40 cellular contexts compared by ENCODE assay signal in genomic region chr5:51013036-51013435, GRCh38.
"Had no signal": no experiment of that assay in that cellular context is flagged by ENCODE, and none has a peak within 500 bp of the region (broad histone marks: within the 10 kb centered on the region; RNA-seq: fewer than 3 reads in every experiment).

No MANE protein-coding gene starts in this region.

- H3K4me3 ChIP-seq: adrenal gland, ascending aorta, body of pancreas, breast epithelium, cardiac muscle cell had no signal

- H3K27me3 Mint-ChIP-seq: activated naive CD4-positive, alpha-beta T cell treated with anti-CD3 and anti-CD28 coated beads, Interleukin-2, amount 10 ng/mL, durations not matched to agents 7 days and 5 days; activated naive CD8-positive, alpha-beta T cell; activated naive CD8-positive, alpha-beta T cell treated with anti-CD3 and anti-CD28 coated beads for 36 hours; activated naive CD8-positive, alpha-beta T cell treated with anti-CD3 and anti-CD28 coated beads, Interleukin-2, amount 10 ng/mL, durations not matched to agents 7 days and 5 days; activated naive CD8-positive, alpha-beta T cell treated with anti-CD3 and anti-CD28 coated beads, Interleukin-2, amount 50 U/mL, for 24 hours; activated T-cell treated with anti-CD3 and anti-CD28 coated beads, Interleukin-2, amount 50 U/mL, for 24 hours; brain; central memory CD8-positive, alpha-beta T cell had no signal

- H3K27me3 ChIP-seq: adrenal gland, ascending aorta, body of pancreas, brain microvascular endothelial cell, breast epithelium, cardiac muscle cell had no signal

- H3K27ac Mint-ChIP-seq: activated naive CD4-positive, alpha-beta T cell treated with anti-CD3 and anti-CD28 coated beads for 36 hours; activated naive CD4-positive, alpha-beta T cell treated with anti-CD3 and anti-CD28 coated beads, Interleukin-2, amount 10 ng/mL, durations not matched to agents 7 days and 5 days; activated naive CD4-positive, alpha-beta T cell treated with anti-CD3 and anti-CD28 coated beads, Interleukin-2, amount 50 U/mL, for 24 hours; activated naive CD4-positive, alpha-beta T cell treated with anti-CD3 and anti-CD28 coated beads, Interleukin-2, amount 50 U/mL, for 72 hours; activated naive CD8-positive, alpha-beta T cell; activated naive CD8-positive, alpha-beta T cell treated with anti-CD3 and anti-CD28 coated beads for 36 hours; activated naive CD8-positive, alpha-beta T cell treated with anti-CD3 and anti-CD28 coated beads, Interleukin-2, amount 10 ng/mL, durations not matched to agents 7 days and 5 days; activated naive CD8-positive, alpha-beta T cell treated with anti-CD3 and anti-CD28 coated beads, Interleukin-2, amount 50 U/mL, for 24 hours; activated T-cell treated with anti-CD3 and anti-CD28 coated beads, Interleukin-2, amount 50 U/mL, for 24 hours; activated T-cell treated with anti-CD3 and anti-CD28 coated beads, Interleukin-2, amount 50 U/mL, for 72 hours; activated T-helper 1 cell treated with anti-CD3 and anti-CD28 coated beads, Interleukin-12 subunit alpha, Interleukin-12 subunit beta, Interleukin-2, Interleukin-4 antibody, amounts not matched to agents 30 ng/mL and 10 ng/mL and 1 ng/mL, durations not matched to agents 14 hours and 24 hours and 36 hours; activated T-helper 17 cell treated with anti-CD3 and anti-CD28 coated beads, Interleukin-2, amount 50 U/mL, for 72 hours; activated T-helper 2 cell treated with anti-CD3 and anti-CD28 coated beads, Interferon-gamma antibody, Interleukin-2, Interleukin-4, amounts not matched to agents 10 μg/mL and 5 μg/mL and 100 μg/mL, durations not matched to agents 14 hours and 24 hours and 36 hours; brain had no signal

- FAIRE-seq: astrocyte, bronchial epithelial cell had no signal

- H3K36me3 Mint-ChIP-seq: activated naive CD4-positive, alpha-beta T cell treated with anti-CD3 and anti-CD28 coated beads, Interleukin-2, amount 10 ng/mL, durations not matched to agents 7 days and 5 days; activated naive CD4-positive, alpha-beta T cell treated with anti-CD3 and anti-CD28 coated beads, Interleukin-2, amount 50 U/mL, for 24 hours; activated naive CD4-positive, alpha-beta T cell treated with anti-CD3 and anti-CD28 coated beads, Interleukin-2, amount 50 U/mL, for 72 hours; activated naive CD8-positive, alpha-beta T cell; activated naive CD8-positive, alpha-beta T cell treated with anti-CD3 and anti-CD28 coated beads for 36 hours; activated naive CD8-positive, alpha-beta T cell treated with anti-CD3 and anti-CD28 coated beads, Interleukin-2, amount 10 ng/mL, durations not matched to agents 7 days and 5 days; brain had no signal

- H3K9me3 ChIP-seq: adrenal gland, ascending aorta, body of pancreas, breast epithelium had no signal

- DNase-seq: activated effector memory CD4-positive, alpha-beta T cell treated with anti-CD3 and anti-CD28 coated beads, Interleukin-2, amount 50 U/mL, for 16 hours; activated effector memory CD4-positive, alpha-beta T cell treated with Interleukin-2 at 50 U/mL for 16 hours; activated gamma-delta T cell; activated gamma-delta T cell treated with Interleukin-2 at 50 U/mL for 16 hours; activated naive CD4-positive, alpha-beta T cell; activated naive CD4-positive, alpha-beta T cell treated with anti-CD3 and anti-CD28 coated beads for 36 hours; activated naive CD4-positive, alpha-beta T cell treated with anti-CD3 and anti-CD28 coated beads, Interleukin-2, amount 10 ng/mL, durations not matched to agents 7 days and 5 days; activated naive CD4-positive, alpha-beta T cell treated with anti-CD3 and anti-CD28 coated beads, Interleukin-2, amount 50 U/mL, for 16 hours; activated naive CD4-positive, alpha-beta T cell treated with Interleukin-2 at 50 U/mL for 16 hours; activated naive CD8-positive, alpha-beta T cell treated with anti-CD3 and anti-CD28 coated beads for 36 hours; activated naive CD8-positive, alpha-beta T cell treated with anti-CD3 and anti-CD28 coated beads, Interleukin-2, amount 10 ng/mL, durations not matched to agents 7 days and 5 days; activated naive CD8-positive, alpha-beta T cell treated with anti-CD3 and anti-CD28 coated beads, Interleukin-2, amount 50 U/mL, for 24 hours; activated T-cell treated with anti-CD3 and anti-CD28 coated beads, Interleukin-2, amount 50 U/mL, for 1 hour; activated T-cell treated with anti-CD3 and anti-CD28 coated beads, Interleukin-2, amount 50 U/mL, for 24 hours; activated T-cell treated with anti-CD3 and anti-CD28 coated beads, Interleukin-2, amount 50 U/mL, for 4 hours; activated T-cell treated with anti-CD3 and anti-CD28 coated beads, Interleukin-2, amount 50 U/mL, for 48 hours; activated T-cell treated with anti-CD3 and anti-CD28 coated beads, Interleukin-2, amount 50 U/mL, for 72 hours; adrenal gland; amniotic stem cell; amygdala; anterior cingulate cortex; aorta; body of pancreas; brain microvascular endothelial cell; caudate nucleus; central memory CD4-positive, alpha-beta T cell; cerebellar nuclear complex had no signal

- H3K9me3 Mint-ChIP-seq: activated naive CD4-positive, alpha-beta T cell treated with anti-CD3 and anti-CD28 coated beads for 36 hours; activated naive CD4-positive, alpha-beta T cell treated with anti-CD3 and anti-CD28 coated beads, Interleukin-2, amount 10 ng/mL, durations not matched to agents 7 days and 5 days; activated naive CD4-positive, alpha-beta T cell treated with anti-CD3 and anti-CD28 coated beads, Interleukin-2, amount 50 U/mL, for 72 hours; activated naive CD8-positive, alpha-beta T cell treated with anti-CD3 and anti-CD28 coated beads, Interleukin-2, amount 10 ng/mL, durations not matched to agents 7 days and 5 days; activated naive CD8-positive, alpha-beta T cell treated with anti-CD3 and anti-CD28 coated beads, Interleukin-2, amount 50 U/mL, for 24 hours; activated T-cell treated with anti-CD3 and anti-CD28 coated beads, Interleukin-2, amount 50 U/mL, for 24 hours; activated T-cell treated with anti-CD3 and anti-CD28 coated beads, Interleukin-2, amount 50 U/mL, for 4 hours; activated T-cell treated with anti-CD3 and anti-CD28 coated beads, Interleukin-2, amount 50 U/mL, for 72 hours; activated T-helper 1 cell treated with anti-CD3 and anti-CD28 coated beads, Interleukin-12 subunit alpha, Interleukin-12 subunit beta, Interleukin-2, Interleukin-4 antibody, amounts not matched to agents 30 ng/mL and 10 ng/mL and 1 ng/mL, durations not matched to agents 14 hours and 24 hours and 36 hours; activated T-helper 17 cell treated with anti-CD3 and anti-CD28 coated beads, Interleukin-2, amount 50 U/mL, for 72 hours; activated T-helper 2 cell treated with anti-CD3 and anti-CD28 coated beads, Interferon-gamma antibody, Interleukin-2, Interleukin-4, amounts not matched to agents 10 μg/mL and 5 μg/mL and 100 μg/mL, durations not matched to agents 14 hours and 24 hours and 36 hours; brain; central memory CD8-positive, alpha-beta T cell had no signal

- H3K36me3 ChIP-seq: adrenal gland, ascending aorta, brain microvascular endothelial cell, breast epithelium, cardiac muscle cell had no signal

- H3K4me1 Mint-ChIP-seq: activated naive CD4-positive, alpha-beta T cell treated with anti-CD3 and anti-CD28 coated beads, Interleukin-2, amount 10 ng/mL, durations not matched to agents 7 days and 5 days; activated naive CD4-positive, alpha-beta T cell treated with anti-CD3 and anti-CD28 coated beads, Interleukin-2, amount 50 U/mL, for 24 hours; activated naive CD8-positive, alpha-beta T cell treated with anti-CD3 and anti-CD28 coated beads for 36 hours; activated naive CD8-positive, alpha-beta T cell treated with anti-CD3 and anti-CD28 coated beads, Interleukin-2, amount 10 ng/mL, durations not matched to agents 7 days and 5 days; activated naive CD8-positive, alpha-beta T cell treated with anti-CD3 and anti-CD28 coated beads, Interleukin-2, amount 50 U/mL, for 24 hours; activated T-helper 17 cell treated with anti-CD3 and anti-CD28 coated beads, Interleukin-2, amount 50 U/mL, for 72 hours; brain; central memory CD8-positive, alpha-beta T cell had no signal

- H3K27ac ChIP-seq: adrenal gland, ascending aorta, body of pancreas, brain microvascular endothelial cell, breast epithelium, cardiac muscle cell had no signal

- ATAC-seq: activated naive CD4-positive, alpha-beta T cell treated with anti-CD3 and anti-CD28 coated beads, Interleukin-2, amount 50 U/mL, for 72 hours; activated naive CD8-positive, alpha-beta T cell treated with anti-CD3 and anti-CD28 coated beads, Interleukin-2, amount 50 U/mL, for 24 hours; activated T-cell treated with anti-CD3 and anti-CD28 coated beads, Interleukin-2, amount 50 U/mL, for 4 hours; activated T-cell treated with anti-CD3 and anti-CD28 coated beads, Interleukin-2, amount 50 U/mL, for 72 hours; activated T-helper 17 cell treated with anti-CD3 and anti-CD28 coated beads, Interleukin-2, amount 50 U/mL, for 72 hours; body of pancreas had no signal

- H3K4me1 ChIP-seq: adrenal gland, ascending aorta, body of pancreas, breast epithelium had no signal

- H3K4me3 Mint-ChIP-seq: activated naive CD4-positive, alpha-beta T cell treated with anti-CD3 and anti-CD28 coated beads for 36 hours; activated naive CD4-positive, alpha-beta T cell treated with anti-CD3 and anti-CD28 coated beads, Interleukin-2, amount 10 ng/mL, durations not matched to agents 7 days and 5 days; activated naive CD4-positive, alpha-beta T cell treated with anti-CD3 and anti-CD28 coated beads, Interleukin-2, amount 50 U/mL, for 24 hours; activated naive CD8-positive, alpha-beta T cell; activated naive CD8-positive, alpha-beta T cell treated with anti-CD3 and anti-CD28 coated beads for 36 hours; activated naive CD8-positive, alpha-beta T cell treated with anti-CD3 and anti-CD28 coated beads, Interleukin-2, amount 10 ng/mL, durations not matched to agents 7 days and 5 days; activated naive CD8-positive, alpha-beta T cell treated with anti-CD3 and anti-CD28 coated beads, Interleukin-2, amount 50 U/mL, for 24 hours; activated T-cell treated with anti-CD3 and anti-CD28 coated beads, Interleukin-2, amount 50 U/mL, for 24 hours; activated T-cell treated with anti-CD3 and anti-CD28 coated beads, Interleukin-2, amount 50 U/mL, for 4 hours; activated T-cell treated with anti-CD3 and anti-CD28 coated beads, Interleukin-2, amount 50 U/mL, for 72 hours; activated T-helper 1 cell treated with anti-CD3 and anti-CD28 coated beads, Interleukin-12 subunit alpha, Interleukin-12 subunit beta, Interleukin-2, Interleukin-4 antibody, amounts not matched to agents 30 ng/mL and 10 ng/mL and 1 ng/mL, durations not matched to agents 14 hours and 24 hours and 36 hours; activated T-helper 17 cell treated with anti-CD3 and anti-CD28 coated beads, Interleukin-2, amount 50 U/mL, for 72 hours; brain; central memory CD8-positive, alpha-beta T cell had no signal
